In the genomic region with DNA sequence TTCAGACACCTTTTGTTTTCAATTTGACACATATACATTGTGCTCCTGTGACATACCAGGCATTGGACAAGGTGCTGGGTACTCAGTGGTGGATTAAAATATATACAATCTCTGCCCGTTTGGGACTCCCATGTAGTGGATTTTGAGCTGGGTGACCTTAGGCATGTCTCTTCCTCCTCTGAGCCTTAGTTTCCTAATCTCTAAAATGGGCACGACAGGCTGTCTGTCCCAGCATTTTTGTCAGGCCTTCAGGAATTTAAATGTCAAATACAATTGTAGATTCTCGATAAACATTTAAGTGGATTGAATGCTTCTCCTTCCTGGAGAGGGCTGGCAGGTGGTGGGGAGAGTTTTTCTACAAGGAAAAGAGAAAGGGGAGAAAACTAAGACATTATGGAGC, we compare ENCODE assay signal across 10 cellular contexts. TPM values are rescaled to one million over a fixed set of nuclear protein-coding genes. Genes with fewer than 3 reads are reported as not detected.
"Had no signal": no experiment of that assay in that cellular context is flagged by ENCODE, and none has a peak within 500 bp of the region (broad histone marks: within the 10 kb centered on the region; RNA-seq: fewer than 3 reads in every experiment).

No MANE protein-coding gene starts in this region.

- H3K4me3 ChIP-seq: GM23338, HAP-1 had no signal

- H3K27ac ChIP-seq: HL-60 had no signal

- H3K9me3 ChIP-seq: HAP-1 had no signal

- H3K4me1 ChIP-seq: HAP-1 had no signal

- H2AFZ ChIP-seq: GM23338 had no signal

- DNase-seq: H7, HFFc6, KG1 had no signal

- ATAC-seq: GM23338, HCT116 had no signal

- H3K36me3 ChIP-seq: HAP-1 had no signal

- H3K4me2 ChIP-seq: GM23338 had no signal

RNA-seq across cellular contexts. Expression of a gene that starts 22.6 kb away (rescaled TPM):
- total RNA-seq: H4, HFFc6, HT1080 had no signal
- polyA plus RNA-seq: IgD-negative memory B cell had no signal
